Comparison of ENCODE assay signal across 8 cellular contexts in the genomic region with DNA sequence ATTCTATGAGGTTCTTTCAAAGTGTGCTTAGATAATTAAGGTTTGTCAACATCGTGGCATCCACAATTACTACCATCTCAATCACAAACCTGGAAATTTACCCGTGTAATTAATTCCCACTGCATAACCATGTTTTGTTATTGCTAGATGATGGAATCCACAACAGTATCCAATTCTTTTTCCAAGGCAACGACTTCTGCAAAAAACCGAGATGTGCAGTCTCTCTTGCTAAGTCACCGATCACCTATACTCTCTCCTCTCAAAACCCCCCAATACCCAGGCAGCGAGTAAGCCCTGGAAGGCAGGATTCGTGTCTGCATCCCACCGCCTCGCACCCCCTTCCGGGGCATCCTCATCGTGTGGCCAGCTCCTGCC. TPM values are rescaled to one million over a fixed set of nuclear protein-coding genes. Genes with fewer than 3 reads are reported as not detected.
DNase-seq lines count a peak whose midpoint lies in the region; FAIRE-seq and TF ChIP-seq lines count a peak whose summit lies in the region.

No MANE protein-coding gene starts in this region.

- POLR2A ChIA-PET in SK-N-SH (lab: Yijun Ruan, JAX) = interaction anchor here (0.6 to 3.2 kb wide), 16 partner anchors 10 to 549 kb away, joined by 3 to 16 read pairs (median 4); a partner anchor contains a TSS

- no peak for TF ChIP-seq EP300 in SK-N-SH (IDR thresholded peaks at IDR 0.05; ENCODE audit: borderline replicate concordance in 1 of 2, low read depth in 1 of 2, low read length in 1 of 2)

- H2AFZ ChIP-seq in SK-N-SH (ENCODE audit: low read depth) = peak overlapping the region; percentile 90

- H3K4me1 ChIP-seq in SK-N-SH (ENCODE audit: control insufficient read depth in 1 of 2, insufficient read depth in 2 of 2, low read depth in 1 of 2, low read length in 1 of 2) = peaks cover 11 to 20% of the 10 kb centered on the region in 2 experiments; a peak in 3 of 4 replicates
- H3K4me1 ChIP-seq in small intestine (ENCODE audit: control insufficient read depth in 2 of 2, insufficient read depth in 1 of 2, low read depth in 1 of 2, low read length in 1 of 2) = no peaks in the 10 kb centered on the region

- peak overlapping the region; percentile 95 for H3K9ac ChIP-seq in SK-N-SH

- H3K79me2 ChIP-seq in SK-N-SH (ENCODE audit: insufficient read depth) = peaks cover 52% of the 10 kb centered on the region

- peak overlapping the region; percentile 87 for H3K4me3 Mint-ChIP-seq in activated naive CD4-positive, alpha-beta T cell treated with anti-CD3 and anti-CD28 coated beads for 36 hours

- no peaks in the 10 kb centered on the region for H3K9me3 Mint-ChIP-seq in activated naive CD4-positive, alpha-beta T cell treated with anti-CD3 and anti-CD28 coated beads for 36 hours

- FAIRE-seq in small intestine (lab: Jason Lieb, UNC) = no peak

- H3K36me3 ChIP-seq in SK-N-SH (replicated peaks in 1 of 2; ENCODE audit: control insufficient read depth in 1 of 2, insufficient read depth in 2 of 2, low read length in 1 of 2) (peaks cover 18 to 28% of the 10 kb centered on the region in 2 experiments), small intestine (ENCODE audit: control insufficient read depth in 2 of 2, insufficient read depth in 2 of 2, low read length in 2 of 2) (no peaks in the 10 kb centered on the region)

- H3K36me3 Mint-ChIP-seq in activated naive CD4-positive, alpha-beta T cell treated with anti-CD3 and anti-CD28 coated beads for 36 hours (ENCODE audit: low read depth) = peaks cover 18% of the 10 kb centered on the region

- H3K9me3 ChIP-seq in SK-N-SH (no peaks in the 10 kb centered on the region), small intestine (ENCODE audit: control insufficient read depth, low read depth) (no peaks in the 10 kb centered on the region)

- peaks cover 33% of the 10 kb centered on the region for H3K4me1 Mint-ChIP-seq in activated naive CD4-positive, alpha-beta T cell treated with anti-CD3 and anti-CD28 coated beads for 36 hours (ENCODE audit: low read depth)

- peak overlapping the region; percentile 84 for H3K4me2 ChIP-seq in SK-N-SH

- TF ChIP-seq CTCF in SK-N-SH (IDR thresholded peaks at IDR 0.05) (no peak), foreskin fibroblast (IDR thresholded peaks at IDR 0.05; ENCODE audit: low read depth, low read length) (no peak)

- TF ChIP-seq RAD21 in SK-N-SH (IDR thresholded peaks at IDR 0.05; ENCODE audit: low read length) = no peak

- peaks cover 39% of the 10 kb centered on the region for H4K20me1 ChIP-seq in SK-N-SH (ENCODE audit: insufficient read depth)

- H3K27ac ChIP-seq in SK-N-SH (ENCODE audit: low read depth in 2 of 2, low read length in 1 of 2) (peak overlapping the region; percentile 76 to 84), small intestine (ENCODE audit: low read depth in 1 of 2, low read length in 1 of 2) (peak overlapping the region; percentile 88 to 94)

- no peak for DNase-seq in activated naive CD4-positive, alpha-beta T cell treated with anti-CD3 and anti-CD28 coated beads for 36 hours
- DNase-seq in activated naive CD4-positive, alpha-beta T cell treated with anti-CD3 and anti-CD28 coated beads, Interleukin-2, amount 50 U/mL, for 16 hours = no peak
- no peak for DNase-seq in SK-N-SH
- no peak for DNase-seq in foreskin fibroblast
- DNase-seq in small intestine = no peak
- no peak for DNase-seq in hepatic stellate cell (ENCODE audit: low spot score)
- no peak for DNase-seq in NCI-H128 (lab: John Stamatoyannopoulos, UW; ENCODE audit: unreplicated experiment)
- DNase-seq in AG20443 (ENCODE audit: low spot score) = no peak

- intact Hi-C loops in activated naive CD4-positive, alpha-beta T cell treated with anti-CD3 and anti-CD28 coated beads for 36 hours (cut with micrococcal nuclease) = no loop called here

- peak overlapping the region; percentile 66 for H3K27ac Mint-ChIP-seq in activated naive CD4-positive, alpha-beta T cell treated with anti-CD3 and anti-CD28 coated beads for 36 hours

- peaks cover 6% of the 10 kb centered on the region for H3F3A ChIP-seq in SK-N-SH (replicated peaks; ENCODE audit: insufficient read depth)

- WGBS in SK-N-SH (ENCODE audit: low lambda C conversion rate) = 17% methylated on average over 11 of the region's 11 CpGs
- WGBS in small intestine, 3 donors = 0 to 3% (median 1%) methylated on average over 9 to 11 of the region's 11 CpGs

- H3K9me2 ChIP-seq in SK-N-SH = no peaks in the 10 kb centered on the region

- H3K27me3 ChIP-seq in SK-N-SH (ENCODE audit: insufficient read depth) (no peaks in the 10 kb centered on the region), small intestine (ENCODE audit: control insufficient read depth in 2 of 2, insufficient read depth in 2 of 2, low read length in 2 of 2) (no peaks in the 10 kb centered on the region)

- H3K4me3 ChIP-seq in SK-N-SH (ENCODE audit: low read depth in 2 of 2, low read length in 1 of 2) = peak overlapping the region; percentile 72 to 88
- H3K4me3 ChIP-seq in foreskin fibroblast (ENCODE audit: low read depth in 1 of 2, low read length in 2 of 2) = peak overlapping the region; percentile 62 to 71
- peak overlapping the region; percentile 67 to 94 for H3K4me3 ChIP-seq in small intestine (ENCODE audit: low read depth in 1 of 2, low read length in 2 of 2)

- no peaks in the 10 kb centered on the region for H3K27me3 Mint-ChIP-seq in activated naive CD4-positive, alpha-beta T cell treated with anti-CD3 and anti-CD28 coated beads for 36 hours (ENCODE audit: low read depth)

- CTCF ChIA-PET in activated naive CD4-positive, alpha-beta T cell treated with anti-CD3 and anti-CD28 coated beads for 36 hours (lab: Charles Lee) = no interaction called here
- CTCF ChIA-PET in SK-N-SH (lab: Yijun Ruan, JAX) = interaction anchor here (0.7 to 1.3 kb wide), 4 partner anchors 35 to 303 kb away, joined by 3 to 4 read pairs (median 3); no protein-coding TSS in a partner anchor

TF ChIP-seq in SK-N-SH, 30 proteins besides CTCF, POLR2A, EP300 and RAD21:
- TF ChIP-seq, protein P1, sequence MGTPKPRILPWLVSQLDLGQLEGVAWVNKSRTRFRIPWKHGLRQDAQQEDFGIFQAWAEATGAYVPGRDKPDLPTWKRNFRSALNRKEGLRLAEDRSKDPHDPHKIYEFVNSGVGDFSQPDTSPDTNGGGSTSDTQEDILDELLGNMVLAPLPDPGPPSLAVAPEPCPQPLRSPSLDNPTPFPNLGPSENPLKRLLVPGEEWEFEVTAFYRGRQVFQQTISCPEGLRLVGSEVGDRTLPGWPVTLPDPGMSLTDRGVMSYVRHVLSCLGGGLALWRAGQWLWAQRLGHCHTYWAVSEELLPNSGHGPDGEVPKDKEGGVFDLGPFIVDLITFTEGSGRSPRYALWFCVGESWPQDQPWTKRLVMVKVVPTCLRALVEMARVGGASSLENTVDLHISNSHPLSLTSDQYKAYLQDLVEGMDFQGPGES (IDR thresholded peaks at IDR 0.05; ENCODE audit: low read depth, low read length) = no peak
- 0 out of 2 replicates have a peak, but pooled peaks have one; percentile 23 for TF ChIP-seq FOXJ3 (CRISPR knock-in tag; IDR thresholded peaks at IDR 0.05)
TF ChIP-seq in SK-N-SH: peak in this region for 1.

RNA-seq across cellular contexts. Expression of a gene that starts 0.7 kb away (rescaled TPM):
- total RNA-seq in activated naive CD4-positive, alpha-beta T cell treated with anti-CD3 and anti-CD28 coated beads for 36 hours = 100 to 1,000 TPM; 492 to 518 TPM
- polyA plus RNA-seq in SK-N-SH (2012; rRNA removed) (443 and 468 TPM in 2 replicates), small intestine (100 to 1,000 TPM; 158 to 229 (median 162) TPM)
- polyA plus RNA-seq in SK-N-SH (2012; cell fraction: cytosol; rRNA removed) = 373 and 432 TPM in 2 replicates
- polyA plus RNA-seq in SK-N-SH (2012; cell fraction: nucleus; rRNA removed) = 258 and 306 TPM in 2 replicates

RNA-seq across cellular contexts. Expression of a gene that starts 36.3 kb away (rescaled TPM):
- total RNA-seq in activated naive CD4-positive, alpha-beta T cell treated with anti-CD3 and anti-CD28 coated beads for 36 hours = 1 to 10 TPM; 2.4 to 2.6 TPM
- polyA plus RNA-seq in SK-N-SH (2012; rRNA removed) (2.4 and 2.5 TPM in 2 replicates), small intestine (1 to 10 TPM; 2.9 to 5.9 (median 5.8) TPM)
- polyA plus RNA-seq in SK-N-SH (2012; cell fraction: cytosol; rRNA removed) = 1.2 and 2.4 TPM in 2 replicates
- polyA plus RNA-seq in SK-N-SH (2012; cell fraction: nucleus; rRNA removed) = 4.7 and 5.1 TPM in 2 replicates
